In the genomic region with DNA sequence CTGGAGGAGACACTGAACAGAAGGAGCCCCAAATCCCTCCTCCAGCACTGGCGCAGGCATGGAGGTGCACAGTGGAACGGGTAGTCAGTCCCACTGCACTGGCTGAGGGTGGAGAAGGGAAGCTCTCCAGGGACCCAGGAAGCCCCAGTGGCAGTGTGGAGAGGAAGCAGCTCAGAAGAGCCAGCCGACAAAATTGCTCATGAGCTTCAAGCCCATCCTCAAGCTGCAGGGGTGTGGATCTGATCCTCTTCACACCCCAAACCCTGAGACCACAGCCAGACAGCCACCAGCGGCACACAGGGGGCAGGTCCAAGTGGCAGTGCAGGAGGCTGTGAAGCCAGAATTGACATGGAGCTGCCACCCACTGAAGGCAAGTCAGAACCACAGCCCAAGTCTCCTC, we compare ENCODE assay signal across 19 cellular contexts. TPM values are rescaled to one million over a fixed set of nuclear protein-coding genes. Genes with fewer than 3 reads are reported as not detected.
DNase-seq lines count a peak whose midpoint lies in the region; ATAC-seq and TF ChIP-seq lines count a peak whose summit lies in the region.
"Had no signal": no experiment of that assay in that cellular context is flagged by ENCODE, and none has a peak within 500 bp of the region (broad histone marks: within the 10 kb centered on the region; RNA-seq: fewer than 3 reads in every experiment).

No MANE protein-coding gene starts in this region.

- H3K36me3 ChIP-seq in GM23338 (ENCODE audit: insufficient read depth) (no peaks in the 10 kb centered on the region; the same call in 1 of the 2 replicates), hepatocyte (replicated peaks; ENCODE audit: insufficient read depth, low read depth) (no peaks in the 10 kb centered on the region), testis (ENCODE audit: low read depth, missing control alignments) (no peaks in the 10 kb centered on the region)
- H3K36me3 ChIP-seq: WERI-Rb-1 had no signal

- no peak for TF ChIP-seq CTCF in GM23338 (conservative IDR thresholded peaks at IDR 0.05; ENCODE audit: low read depth in 2 of 2)
- TF ChIP-seq CTCF in hepatocyte (IDR thresholded peaks at IDR 0.05; ENCODE audit: poor library complexity), result no peak
- no peak for TF ChIP-seq CTCF in testis (IDR thresholded peaks at IDR 0.05)

- CTCF ChIA-PET in activated CD4-positive, alpha-beta memory T cell treated with anti-CD3 and anti-CD28 coated beads for 36 hours (lab: Charles Lee), result no interaction called here

- TF ChIP-seq POLR2A in testis (IDR thresholded peaks at IDR 0.05), result no peak

- H3K4me3 Mint-ChIP-seq in GM23338, result no peak overlapping the region
- no peak overlapping the region for H3K4me3 Mint-ChIP-seq in T-helper 17 cell
- no peak overlapping the region for H3K4me3 Mint-ChIP-seq in activated CD4-positive, alpha-beta memory T cell treated with anti-CD3 and anti-CD28 coated beads for 36 hours
- H3K4me3 Mint-ChIP-seq: activated CD8-positive, alpha-beta T cell treated with anti-CD3 and anti-CD28 coated beads for 36 hours had no signal

- no peaks in the 10 kb centered on the region for H3K9me3 ChIP-seq in T-helper 17 cell (ENCODE audit: control insufficient read depth, low read length, poor library complexity, severe bottlenecking)
- no peaks in the 10 kb centered on the region for H3K9me3 ChIP-seq in hepatocyte (ENCODE audit: low read depth)
- H3K9me3 ChIP-seq in testis, result no peaks in the 10 kb centered on the region

- H3K79me2 ChIP-seq in GM23338 (replicated peaks; ENCODE audit: insufficient read depth) (peaks cover 47% of the 10 kb centered on the region), hepatocyte (peaks cover 64% of the 10 kb centered on the region)

- H3K27ac ChIP-seq in GM23338 (ENCODE audit: low read depth), result no peak overlapping the region
- H3K27ac ChIP-seq in hepatocyte, result no peak overlapping the region
- H3K27ac ChIP-seq in skin epidermis, result peak overlapping the region in 11 of 21 experiments; percentile 14 to 72 (median 38)
- peak overlapping the region in 1 of 2 donors; percentile 68 for H3K27ac ChIP-seq in testis
- no peak overlapping the region for H3K27ac ChIP-seq in substantia nigra (ENCODE audit: low read depth, low read length, poor library complexity, severe bottlenecking)
- H3K27ac ChIP-seq: WERI-Rb-1 had no signal

- no peak for ATAC-seq in GM23338
- no peak for ATAC-seq in T-helper 17 cell
- ATAC-seq in GM18858 (IDR thresholded peaks at IDR 0.05; ENCODE audit: unreplicated experiment), result no peak
- ATAC-seq: activated CD8-positive, alpha-beta T cell treated with anti-CD3 and anti-CD28 coated beads for 36 hours; activated naive CD8-positive, alpha-beta T cell treated with anti-CD3 and anti-CD28 coated beads, Interleukin-2, amount 50 U/mL, for 24 hours had no signal

- H2AFZ ChIP-seq in GM23338 (no peak overlapping the region), hepatocyte (no peak overlapping the region)

- H3F3A ChIP-seq in GM23338 (replicated peaks; ENCODE audit: low read depth), result no peaks in the 10 kb centered on the region

- H3K4me2 ChIP-seq in GM23338 (no peak overlapping the region), hepatocyte (peak overlapping the region; percentile 65)

- H3K4me3 ChIP-seq in GM23338, result no peak overlapping the region
- H3K4me3 ChIP-seq in hepatocyte, result no peak overlapping the region
- no peak overlapping the region for H3K4me3 ChIP-seq in skin epidermis
- no peak overlapping the region for H3K4me3 ChIP-seq in testis

- H3K4me1 ChIP-seq in GM23338 (ENCODE audit: insufficient read depth) (peaks cover 12% of the 10 kb centered on the region), hepatocyte (ENCODE audit: insufficient read depth) (peaks cover 5% of the 10 kb centered on the region), testis (peaks cover 15% of the 10 kb centered on the region)

- no peaks in the 10 kb centered on the region; the same call in 2 of the 3 replicates for H3K9me3 Mint-ChIP-seq in GM23338
- H3K9me3 Mint-ChIP-seq in activated CD4-positive, alpha-beta memory T cell treated with anti-CD3 and anti-CD28 coated beads for 36 hours, result no peaks in the 10 kb centered on the region
- H3K9me3 Mint-ChIP-seq: activated CD8-positive, alpha-beta T cell treated with anti-CD3 and anti-CD28 coated beads for 36 hours; activated naive CD8-positive, alpha-beta T cell treated with anti-CD3 and anti-CD28 coated beads, Interleukin-2, amount 50 U/mL, for 24 hours had no signal

- DNase-seq in GM23338 (ENCODE audit: low spot score) (no peak), T-helper 17 cell (no peak), hepatocyte (ENCODE audit: low spot score) (no peak), testis (no peak), substantia nigra (lab: John Stamatoyannopoulos, UW) (no peak)
- no peak for DNase-seq in activated CD4-positive, alpha-beta memory T cell treated with anti-CD3 and anti-CD28 coated beads for 36 hours
- DNase-seq: activated CD8-positive, alpha-beta T cell treated with anti-CD3 and anti-CD28 coated beads for 36 hours; activated naive CD8-positive, alpha-beta T cell treated with anti-CD3 and anti-CD28 coated beads, Interleukin-2, amount 50 U/mL, for 24 hours; DMS153; effector CD4-positive, alpha-beta T cell; H7; kidney; NCI-H1436; NCI-H345; stimulated activated CD4-positive, alpha-beta T cell treated with anti-CD3 and anti-CD28 coated beads, Interleukin-4, amount 100 ng/mL, for 24 hours; WERI-Rb-1 had no signal

- peaks cover 41% of the 10 kb centered on the region for H3K4me1 Mint-ChIP-seq in GM23338
- peaks cover 23% of the 10 kb centered on the region for H3K4me1 Mint-ChIP-seq in T-helper 17 cell
- peaks cover 13% of the 10 kb centered on the region for H3K4me1 Mint-ChIP-seq in activated CD4-positive, alpha-beta memory T cell treated with anti-CD3 and anti-CD28 coated beads for 36 hours (ENCODE audit: low read depth)

- H3K27me3 Mint-ChIP-seq in GM23338 (ENCODE audit: insufficient read depth, low read depth, poor library complexity) (peaks cover 27% of the 10 kb centered on the region), T-helper 17 cell (no peaks in the 10 kb centered on the region)
- peaks cover 3% of the 10 kb centered on the region for H3K27me3 Mint-ChIP-seq in activated CD4-positive, alpha-beta memory T cell treated with anti-CD3 and anti-CD28 coated beads for 36 hours

- H4K20me1 ChIP-seq in GM23338 (replicated peaks; ENCODE audit: insufficient read depth), result peaks cover 24% of the 10 kb centered on the region
- H4K20me1 ChIP-seq in hepatocyte (ENCODE audit: insufficient read depth, poor library complexity, severe bottlenecking), result peaks cover 21% of the 10 kb centered on the region

- H3K36me3 Mint-ChIP-seq in GM23338 (ENCODE audit: low read depth) (peaks cover 13% of the 10 kb centered on the region), T-helper 17 cell (ENCODE audit: low read depth) (peaks cover 3% of the 10 kb centered on the region)
- peaks cover 6% of the 10 kb centered on the region for H3K36me3 Mint-ChIP-seq in activated CD4-positive, alpha-beta memory T cell treated with anti-CD3 and anti-CD28 coated beads for 36 hours

- H3K27ac Mint-ChIP-seq in GM23338, result 0 out of 2 replicates have a peak overlapping the region, but pooled peaks have one; percentile 52
- H3K27ac Mint-ChIP-seq in T-helper 17 cell, result peak overlapping the region; percentile 54
- H3K27ac Mint-ChIP-seq in activated CD4-positive, alpha-beta memory T cell treated with anti-CD3 and anti-CD28 coated beads for 36 hours, result no peak overlapping the region
- H3K27ac Mint-ChIP-seq: activated CD8-positive, alpha-beta T cell treated with anti-CD3 and anti-CD28 coated beads for 36 hours; activated naive CD8-positive, alpha-beta T cell treated with anti-CD3 and anti-CD28 coated beads, Interleukin-2, amount 50 U/mL, for 24 hours; B cell had no signal

- peaks cover 9% of the 10 kb centered on the region; the same call in 1 of the 2 replicates for H3K27me3 ChIP-seq in GM23338 (ENCODE audit: insufficient read depth)
- H3K27me3 ChIP-seq in hepatocyte, result no peaks in the 10 kb centered on the region
- no peaks in the 10 kb centered on the region for H3K27me3 ChIP-seq in testis

- intact Hi-C loops in testis (cut with DNase I; ENCODE audit: low total_unique reads), result no loop called here
- intact Hi-C loops in activated CD4-positive, alpha-beta memory T cell treated with anti-CD3 and anti-CD28 coated beads for 36 hours (cut with micrococcal nuclease), result no loop called here

- 93% methylated on average over 4 of the region's 4 CpGs for WGBS in hepatocyte (ENCODE audit: low lambda C conversion rate, missing lambda C conversion rate)
- 78 to 83% methylated on average over 3 to 4 of the region's 4 CpGs for WGBS in testis, 2 donors

- POLR2A ChIA-PET in activated CD4-positive, alpha-beta memory T cell treated with anti-CD3 and anti-CD28 coated beads for 36 hours (lab: Charles Lee), result no interaction called here

- H3K9me2 ChIP-seq in GM23338 (ENCODE audit: insufficient read depth) (no peaks in the 10 kb centered on the region), hepatocyte (replicated peaks; ENCODE audit: insufficient read depth) (no peaks in the 10 kb centered on the region)

TF ChIP-seq in GM23338, 12 proteins besides CTCF, POLR2A, EP300 and RAD21:
- TF ChIP-seq NANOG (IDR thresholded peaks at IDR 0.05; ENCODE audit: borderline replicate concordance), result no peak
TF ChIP-seq in GM23338: peak in this region for 0.

RNA-seq across cellular contexts. Expression of a gene that starts 32.1 kb away (rescaled TPM):
- 68.8 and 73.9 TPM in 2 replicates for total RNA-seq in GM23338 (2014; rRNA removed; shearing (Covaris generic))
- 19.8 and 20.0 TPM in 2 replicates for polyA plus RNA-seq in GM23338 (2016; fragmentation: Nextera tagmentation; extraction: Ambion mirVana)
- total RNA-seq in T-helper 17 cell, result 10 to 100 TPM; 14.8 to 17.7 TPM
- total RNA-seq in hepatocyte, result 83.4 and 92.2 TPM in 2 replicates
- polyA plus RNA-seq in hepatocyte, result 56.5 and 73.4 TPM in 2 replicates
- 100 to 1,000 TPM in 1 of 2 donors, 10 to 100 TPM in 1; 90.5 to 112 TPM for total RNA-seq in testis
- 50.9 TPM for polyA plus RNA-seq in testis (ENCODE audit: insufficient read depth, low read depth, low replicate concordance)
- 10 to 100 TPM; 55.8 to 57.3 TPM for total RNA-seq in activated CD4-positive, alpha-beta memory T cell treated with anti-CD3 and anti-CD28 coated beads for 36 hours

Comparison
In these comparisons a context has a peak if more than half of its experiments do, and no peak if none do; other contexts are left out.
1. H3K27ac ChIP-seq: peak in skin epidermis (11 of 21); none in GM23338 (single experiment), hepatocyte (single experiment) and substantia nigra (single experiment).